Comparison of ENCODE assay signal across 32 cellular contexts in genomic region chr6:114659513-114659912, GRCh38.
"Had no signal": no experiment of that assay in that cellular context is flagged by ENCODE, and none has a peak within 500 bp of the region (broad histone marks: within the 10 kb centered on the region; RNA-seq: fewer than 3 reads in every experiment).

No MANE protein-coding gene starts in this region.

- H3K27me3 ChIP-seq: adrenal gland, ascending aorta, body of pancreas, brain microvascular endothelial cell, breast epithelium, cardiac muscle cell had no signal

- H3K4me1 ChIP-seq: adrenal gland, ascending aorta, body of pancreas, breast epithelium had no signal

- ATAC-seq: activated naive CD4-positive, alpha-beta T cell treated with anti-CD3 and anti-CD28 coated beads, Interleukin-2, amount 50 U/mL, for 72 hours; activated naive CD8-positive, alpha-beta T cell treated with anti-CD3 and anti-CD28 coated beads, Interleukin-2, amount 50 U/mL, for 24 hours; activated T-cell treated with anti-CD3 and anti-CD28 coated beads, Interleukin-2, amount 50 U/mL, for 4 hours; activated T-cell treated with anti-CD3 and anti-CD28 coated beads, Interleukin-2, amount 50 U/mL, for 72 hours; activated T-helper 17 cell treated with anti-CD3 and anti-CD28 coated beads, Interleukin-2, amount 50 U/mL, for 72 hours; body of pancreas had no signal

- FAIRE-seq: astrocyte, bronchial epithelial cell had no signal

- H3K9me3 ChIP-seq: adrenal gland, ascending aorta, body of pancreas had no signal

- DNase-seq: activated effector memory CD4-positive, alpha-beta T cell treated with anti-CD3 and anti-CD28 coated beads, Interleukin-2, amount 50 U/mL, for 16 hours; activated effector memory CD4-positive, alpha-beta T cell treated with Interleukin-2 at 50 U/mL for 16 hours; activated gamma-delta T cell; activated gamma-delta T cell treated with Interleukin-2 at 50 U/mL for 16 hours; activated naive CD4-positive, alpha-beta T cell; activated naive CD4-positive, alpha-beta T cell treated with anti-CD3 and anti-CD28 coated beads for 36 hours; activated naive CD4-positive, alpha-beta T cell treated with anti-CD3 and anti-CD28 coated beads, Interleukin-2, amount 10 ng/mL, durations not matched to agents 7 days and 5 days; activated naive CD4-positive, alpha-beta T cell treated with anti-CD3 and anti-CD28 coated beads, Interleukin-2, amount 50 U/mL, for 16 hours; activated naive CD4-positive, alpha-beta T cell treated with Interleukin-2 at 50 U/mL for 16 hours; activated naive CD8-positive, alpha-beta T cell treated with anti-CD3 and anti-CD28 coated beads for 36 hours; activated naive CD8-positive, alpha-beta T cell treated with anti-CD3 and anti-CD28 coated beads, Interleukin-2, amount 10 ng/mL, durations not matched to agents 7 days and 5 days; activated naive CD8-positive, alpha-beta T cell treated with anti-CD3 and anti-CD28 coated beads, Interleukin-2, amount 50 U/mL, for 24 hours; activated T-cell treated with anti-CD3 and anti-CD28 coated beads, Interleukin-2, amount 50 U/mL, for 4 hours; activated T-cell treated with anti-CD3 and anti-CD28 coated beads, Interleukin-2, amount 50 U/mL, for 48 hours; activated T-cell treated with anti-CD3 and anti-CD28 coated beads, Interleukin-2, amount 50 U/mL, for 72 hours; adrenal gland; amniotic stem cell; amygdala; anterior cingulate cortex; aorta; body of pancreas; brain microvascular endothelial cell; caudate nucleus; central memory CD4-positive, alpha-beta T cell; cerebellar nuclear complex had no signal

- H3K4me3 ChIP-seq: adrenal gland, ascending aorta, body of pancreas, breast epithelium, cardiac muscle cell had no signal

- H3K27ac ChIP-seq: adrenal gland, ascending aorta, body of pancreas, brain microvascular endothelial cell, breast epithelium, cardiac muscle cell had no signal

- H3K36me3 ChIP-seq: adrenal gland, ascending aorta, brain microvascular endothelial cell, breast epithelium, cardiac muscle cell had no signal
